ENCODE assay signal across 7 cellular contexts in the genomic region with DNA sequence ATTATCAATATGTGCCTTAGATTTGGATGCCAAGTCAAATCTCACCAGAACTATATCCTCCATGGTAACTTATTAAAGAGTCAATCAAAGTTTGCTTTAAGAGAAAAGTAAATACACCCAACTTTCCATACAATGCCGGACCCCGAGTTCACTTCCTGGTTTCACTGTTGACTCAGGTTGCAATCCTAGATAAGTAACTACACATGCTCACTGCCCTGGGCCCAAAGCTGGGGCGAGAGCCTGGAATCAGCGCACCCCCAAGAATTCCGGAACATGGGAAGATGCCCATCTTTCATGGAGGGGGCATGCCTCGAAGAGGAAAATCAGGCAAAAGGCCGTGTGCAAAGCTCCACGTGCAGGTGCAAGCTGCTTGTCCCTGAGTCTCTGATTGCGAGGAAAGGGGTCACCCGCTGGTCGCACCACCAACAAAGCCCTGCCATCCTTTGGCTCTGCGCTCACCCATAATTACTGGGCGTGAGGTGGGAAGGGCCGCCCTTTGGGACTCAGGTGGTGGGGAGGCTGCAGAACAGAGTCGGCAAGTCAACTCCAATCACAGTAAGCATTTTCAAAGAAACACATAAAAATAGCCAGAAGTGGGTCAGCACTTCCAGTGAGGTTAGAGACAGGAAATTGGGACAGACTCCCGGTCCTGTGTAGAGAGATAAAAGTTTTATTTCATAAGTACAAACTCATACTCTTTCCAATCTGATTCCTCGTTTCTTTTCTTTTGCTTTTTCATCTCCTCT.
DNase-seq lines count a peak whose midpoint lies in the region; ATAC-seq and TF ChIP-seq lines count a peak whose summit lies in the region.

No MANE protein-coding gene starts in this region.

- H3K36me3 ChIP-seq in RWPE2 (ENCODE audit: low read depth) = no peaks in the 10 kb centered on the region
- no peaks in the 10 kb centered on the region for H3K36me3 ChIP-seq in skeletal muscle tissue (ENCODE audit: control insufficient read depth in 3 of 3, insufficient read depth in 3 of 3, low read length in 3 of 3)

- no peaks in the 10 kb centered on the region for H4K20me1 ChIP-seq in H9 (ENCODE audit: control insufficient read depth, insufficient read depth, insufficient read length)

- no peak overlapping the region for H2BK20ac ChIP-seq in H9 (ENCODE audit: low read depth, low read length, poor library complexity, severe bottlenecking)

- H2BK120ac ChIP-seq in H9 (ENCODE audit: low read depth, low read length, poor library complexity, severe bottlenecking) = no peak overlapping the region

- H3K4me3 ChIP-seq in RWPE2 (ENCODE audit: severe bottlenecking) = no peak overlapping the region
- H3K4me3 ChIP-seq in fibroblast of pulmonary artery (replicated peaks; ENCODE audit: low read depth, low read length) = no peak overlapping the region
- no peak overlapping the region for H3K4me3 ChIP-seq in skeletal muscle tissue (ENCODE audit: low read length in 3 of 3)

- no peak overlapping the region for H3K56ac ChIP-seq in H9 (ENCODE audit: insufficient read length, low read depth, low read length)

- H3K4me1 Mint-ChIP-seq in H9 = peaks cover 32 to 34% of the 10 kb centered on the region in 2 experiments

- no peak overlapping the region for H2AFZ ChIP-seq in H9 (ENCODE audit: low read length)

- H3K36me3 Mint-ChIP-seq in H9 (ENCODE audit: insufficient read depth in 1 of 3, low read depth in 3 of 3) = no peaks in the 10 kb centered on the region

- no peak overlapping the region for H2BK12ac ChIP-seq in H9 (ENCODE audit: insufficient read length, low read depth, low read length)

- WGBS in H9 (ENCODE audit: extremely low coverage, insufficient read length, low lambda C conversion rate) = no CpG with 5 or more reads among the region's 17 CpGs

- no peak overlapping the region for H2BK15ac ChIP-seq in H9 (ENCODE audit: low read depth, low read length)

- H4K91ac ChIP-seq in H9 (ENCODE audit: insufficient read length, low read depth, low read length) = no peak overlapping the region

- H3T11ph ChIP-seq in H9 (ENCODE audit: low read length) = no peak overlapping the region

- no peak overlapping the region for H3K23ac ChIP-seq in H9 (ENCODE audit: insufficient read length, low read depth, low read length)

- H3K14ac ChIP-seq in H9 (ENCODE audit: insufficient read depth, low read length) = peak overlapping the region; percentile 48

- peaks cover 3% of the 10 kb centered on the region; the same call in 1 of the 2 replicates for H3K4me1 ChIP-seq in H9 (ENCODE audit: insufficient read depth, low read length)
- peaks cover 36% of the 10 kb centered on the region for H3K4me1 ChIP-seq in RWPE2 (ENCODE audit: insufficient read depth, poor library complexity, severe bottlenecking)
- H3K4me1 ChIP-seq in skeletal muscle tissue (ENCODE audit: control insufficient read depth in 3 of 3, insufficient read depth in 3 of 3, low read length in 3 of 3) = peaks cover 50 to 59% (median 56%) of the 10 kb centered on the region in 3 donors

- H2AK5ac ChIP-seq in H9 (ENCODE audit: insufficient read length, low read length) = no peak overlapping the region

- H3K9me3 Mint-ChIP-seq in H9 = no peaks in the 10 kb centered on the region

- no peak overlapping the region for H3K27ac Mint-ChIP-seq in H9

- ATAC-seq in RWPE2 (ENCODE audit: low read depth) (peak; percentile 50; the same call in 1 of the 3 replicates), GM18511 (IDR thresholded peaks at IDR 0.05; ENCODE audit: unreplicated experiment) (no peak)

- H3K27me3 ChIP-seq in H9 (ENCODE audit: insufficient read depth, low read length) (no peaks in the 10 kb centered on the region), RWPE2 (ENCODE audit: insufficient read depth, poor library complexity, severe bottlenecking) (no peaks in the 10 kb centered on the region), skeletal muscle tissue (ENCODE audit: control insufficient read depth in 3 of 3, insufficient read depth in 3 of 3, low read length in 3 of 3) (no peaks in the 10 kb centered on the region)

- H3K4ac ChIP-seq in H9 (ENCODE audit: low read depth, low read length) = no peak overlapping the region

- H3K27ac ChIP-seq in H9 (ENCODE audit: insufficient read length, low read depth, low read length) = no peak overlapping the region
- H3K27ac ChIP-seq in RWPE2 (ENCODE audit: poor library complexity, severe bottlenecking) = no peak overlapping the region
- H3K27ac ChIP-seq in skeletal muscle tissue (ENCODE audit: low read depth, low read length) = peak overlapping the region; percentile 74

- H4K8ac ChIP-seq in H9 (replicated peaks; ENCODE audit: insufficient read length, low read depth, low read length) = no peak overlapping the region

- H3K79me2 ChIP-seq in H9 (ENCODE audit: insufficient read depth, low read length) = no peaks in the 10 kb centered on the region

- H4K5ac ChIP-seq in H9 (ENCODE audit: insufficient read length, low read depth, low read length) = no peak overlapping the region

- peaks cover 4% of the 10 kb centered on the region; the same call in 1 of the 2 replicates for H3K27me3 Mint-ChIP-seq in H9 (ENCODE audit: low read depth)

- H3K23me2 ChIP-seq in H9 (ENCODE audit: insufficient read length, low read depth, low read length, poor library complexity, severe bottlenecking) = no peaks in the 10 kb centered on the region

- H3K79me1 ChIP-seq in H9 (ENCODE audit: insufficient read depth, low read depth, low read length, poor library complexity, severe bottlenecking) = no peaks in the 10 kb centered on the region

- H3K9ac ChIP-seq in H9 (ENCODE audit: extremely low read depth, insufficient read length, low read length) = no peak overlapping the region
- no peak overlapping the region for H3K9ac ChIP-seq in skeletal muscle tissue (ENCODE audit: low read depth in 1 of 3, low read length in 3 of 3)

- H3K4me3 Mint-ChIP-seq in H9 = no peak overlapping the region

- H2BK5ac ChIP-seq in H9 (ENCODE audit: insufficient read length, low read length) = no peak overlapping the region

- DNase-seq in H9 (no peak), RWPE2 (ENCODE audit: low spot score) (no peak), fibroblast of pulmonary artery (ENCODE audit: low read depth) (peak; percentile 83)
- DNase-seq in stimulated activated CD4-positive, alpha-beta T cell treated with anti-CD3 and anti-CD28 coated beads, Interleukin-15, amount 100 ng/mL, for 24 hours = no peak
- DNase-seq in activated CD4-positive, alpha-beta T cell treated with anti-CD3 and anti-CD28 coated beads for 48 hours = no peak

- H3K9me3 ChIP-seq in H9 (ENCODE audit: control insufficient read depth, low read depth, low read length) (no peaks in the 10 kb centered on the region), RWPE2 (ENCODE audit: severe bottlenecking) (no peaks in the 10 kb centered on the region), skeletal muscle tissue (ENCODE audit: control insufficient read depth in 3 of 3, low read length in 3 of 3) (no peaks in the 10 kb centered on the region)

- no peak overlapping the region for H3K18ac ChIP-seq in H9 (ENCODE audit: insufficient read length, low read depth, low read length)

- H3K4me2 ChIP-seq in H9 (ENCODE audit: insufficient read depth, insufficient read length, low read length) = no peak overlapping the region

- TF ChIP-seq CTCF in H9 (conservative IDR thresholded peaks at IDR 0.05) (no peak), RWPE2 (IDR thresholded peaks at IDR 0.05; ENCODE audit: poor library complexity, severe bottlenecking) (no peak), fibroblast of pulmonary artery (IDR thresholded peaks at IDR 0.05; ENCODE audit: low read length, missing control alignments) (no peak)
